In the genomic region with DNA sequence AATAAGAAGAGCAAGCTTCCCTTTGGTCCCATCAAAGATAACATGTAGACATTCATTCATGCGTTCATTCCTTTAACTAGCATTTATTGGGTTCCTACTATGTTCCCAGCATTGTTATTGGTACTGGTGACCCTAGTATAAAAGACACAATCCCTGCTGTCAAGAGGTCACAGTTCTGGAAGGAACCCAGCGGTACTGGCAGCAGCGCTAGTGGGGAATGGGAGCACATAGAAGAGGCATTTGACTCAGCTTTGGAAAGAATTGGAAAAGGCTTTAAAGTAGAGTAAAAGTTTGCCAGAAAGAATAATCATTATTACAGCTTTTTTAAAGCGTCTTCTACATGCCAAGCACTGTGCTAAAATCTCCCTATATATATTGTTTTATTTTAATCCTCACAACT, we compare ENCODE assay signal across 22 cellular contexts. TPM values are rescaled to one million over a fixed set of nuclear protein-coding genes. Genes with fewer than 3 reads are reported as not detected.
DNase-seq lines count a peak whose midpoint lies in the region; ATAC-seq and TF ChIP-seq lines count a peak whose summit lies in the region.
"Had no signal": no experiment of that assay in that cellular context is flagged by ENCODE, and none has a peak within 500 bp of the region (broad histone marks: within the 10 kb centered on the region; RNA-seq: fewer than 3 reads in every experiment).

No MANE protein-coding gene starts in this region.

- peaks cover 30% of the 10 kb centered on the region for H3K4me1 ChIP-seq in SJSA1 (replicated peaks)
- no peaks in the 10 kb centered on the region for H3K4me1 ChIP-seq in endodermal cell (ENCODE audit: control insufficient read depth, insufficient read depth, low read length)
- H3K4me1 ChIP-seq in HAP-1, result no peaks in the 10 kb centered on the region

- H3K9me3 Mint-ChIP-seq in HFFc6, result peaks cover 13% of the 10 kb centered on the region
- H3K9me3 Mint-ChIP-seq in endodermal cell, result peaks cover 3% of the 10 kb centered on the region
- H3K9me3 Mint-ChIP-seq in osteocyte (ENCODE audit: unreplicated experiment), result peaks cover 3% of the 10 kb centered on the region

- H3K4me1 Mint-ChIP-seq in HFFc6 (ENCODE audit: low read depth) (peaks cover 32% of the 10 kb centered on the region), endodermal cell (peaks cover 2% of the 10 kb centered on the region), osteocyte (ENCODE audit: unreplicated experiment) (peaks cover 17% of the 10 kb centered on the region)
- H3K4me1 Mint-ChIP-seq: nephron had no signal

- DNase-seq in HFFc6 (no peak), SJSA1 (ENCODE audit: low read depth in 1 of 2, low spot score in 2 of 2) (no peak), endodermal cell (peak; percentile 14), osteocyte (ENCODE audit: extremely low spot score, unreplicated experiment) (no peak), HAP-1 (ENCODE audit: low spot score in 2 of 2) (no peak), ecto neural progenitor cell (ENCODE audit: low spot score) (no peak), erythroblast (lab: John Stamatoyannopoulos, UW) (no peak)
- DNase-seq: activated gamma-delta T cell; Caco-2; cortex of kidney; DMS79; heart right ventricle; NCI-H1417; NCI-H2081; right cardiac atrium; SHP77 treated with DMSO at 0.1 percent for 48 hours; stimulated activated naive CD8-positive, alpha-beta T cell treated with anti-CD3 and anti-CD28 coated beads, Interleukin-15, Interleukin-2, amounts not matched to agents 100 U/mL and 50 U/mL, for 24 hours; T-helper 1 cell had no signal

- H3K4me3 Mint-ChIP-seq in HFFc6, result peak overlapping the region; percentile 85
- no peak overlapping the region for H3K4me3 Mint-ChIP-seq in endodermal cell
- no peak overlapping the region for H3K4me3 Mint-ChIP-seq in osteocyte (ENCODE audit: unreplicated experiment)
- H3K4me3 Mint-ChIP-seq: nephron had no signal

- H3K36me3 ChIP-seq in SJSA1 (peaks cover 13% of the 10 kb centered on the region), endodermal cell (ENCODE audit: control insufficient read depth, insufficient read depth, low read length) (no peaks in the 10 kb centered on the region), HAP-1 (replicated peaks) (no peaks in the 10 kb centered on the region)
- H3K36me3 ChIP-seq: BLaER1 treated with 17β-estradiol and CSF1 and Interleukin-3, amounts not matched to agents 10 nM and 100 nM; heart right ventricle; thoracic aorta had no signal

- H3K27ac ChIP-seq in SJSA1 (peak overlapping the region; percentile 91), endodermal cell (ENCODE audit: low read depth, low read length) (no peak overlapping the region)

- H3K36me3 Mint-ChIP-seq in HFFc6 (ENCODE audit: low read depth) (peaks cover 29% of the 10 kb centered on the region), endodermal cell (ENCODE audit: low read depth) (no peaks in the 10 kb centered on the region), osteocyte (ENCODE audit: unreplicated experiment) (peaks cover 6% of the 10 kb centered on the region)

- H3K4me3 ChIP-seq in SJSA1 (0 out of 2 replicates have a peak overlapping the region, but pooled peaks have one; percentile 7), endodermal cell (ENCODE audit: low read length) (no peak overlapping the region), HAP-1 (no peak overlapping the region)
- H3K4me3 ChIP-seq: BLaER1 treated with 17β-estradiol and CSF1 and Interleukin-3, amounts not matched to agents 10 nM and 100 nM; heart right ventricle; thoracic aorta had no signal

- H3K9ac ChIP-seq in endodermal cell (ENCODE audit: extremely low read depth, low read length, poor library complexity, severe bottlenecking), result no peak overlapping the region
- H3K9ac ChIP-seq: BLaER1 treated with 17β-estradiol and CSF1 and Interleukin-3, amounts not matched to agents 10 nM and 100 nM had no signal

- peaks cover 19% of the 10 kb centered on the region for H3K27me3 Mint-ChIP-seq in HFFc6 (ENCODE audit: insufficient read depth)
- no peaks in the 10 kb centered on the region for H3K27me3 Mint-ChIP-seq in endodermal cell (ENCODE audit: insufficient read depth)
- no peaks in the 10 kb centered on the region for H3K27me3 Mint-ChIP-seq in osteocyte (ENCODE audit: unreplicated experiment)

- TF ChIP-seq CTCF in HFFc6 (IDR thresholded peaks at IDR 0.05) (no peak), endodermal cell (conservative IDR thresholded peaks at IDR 0.05) (no peak), osteocyte (IDR thresholded peaks at IDR 0.05) (no peak)

- H3K9me3 ChIP-seq in SJSA1 (replicated peaks) (peaks cover 7% of the 10 kb centered on the region), endodermal cell (ENCODE audit: control insufficient read depth, low read length) (no peaks in the 10 kb centered on the region), HAP-1 (no peaks in the 10 kb centered on the region)
- H3K9me3 ChIP-seq: Caco-2, heart right ventricle, thoracic aorta had no signal

- ATAC-seq in GM18868 (IDR thresholded peaks at IDR 0.05; ENCODE audit: unreplicated experiment), result no peak

- 96 to 98% methylated on average over 3 of the region's 4 CpGs for WGBS in endodermal cell (ENCODE audit: insufficient coverage in 1 of 2, insufficient read length in 1 of 2), 2 experiments

- no peak for TF ChIP-seq POLR2A in erythroblast (IDR thresholded peaks at IDR 0.05; ENCODE audit: low read length)

- H3K27ac Mint-ChIP-seq in HFFc6 (peak overlapping the region; percentile 98), endodermal cell (no peak overlapping the region), osteocyte (ENCODE audit: unreplicated experiment) (peak overlapping the region; percentile 81)
- H3K27ac Mint-ChIP-seq: nephron had no signal

- in situ Hi-C loops in HAP-1 (cut with MboI; ENCODE audit: low sequenced_read_pairs), result no loop called here

- H3K27me3 ChIP-seq in SJSA1 (replicated peaks), result no peaks in the 10 kb centered on the region
- H3K27me3 ChIP-seq in endodermal cell (ENCODE audit: control insufficient read depth, insufficient read depth, low read length, poor library complexity, severe bottlenecking), result no peaks in the 10 kb centered on the region
- H3K27me3 ChIP-seq in HAP-1 (ENCODE audit: low read depth), result no peaks in the 10 kb centered on the region
- H3K27me3 ChIP-seq: BLaER1 treated with 17β-estradiol and CSF1 and Interleukin-3, amounts not matched to agents 10 nM and 100 nM; heart right ventricle had no signal

RNA-seq across cellular contexts. Expression of gene NF1, which starts 41.7 kb away (rescaled TPM):
- 10 to 100 TPM; 45.0 to 62.6 (median 54.0) TPM for total RNA-seq in HFFc6 (2021; fragmentation: NEBNext Ultra II Directional; extraction: Animal tissue kit (Norgen Biotek cat#: 25700))
- total RNA-seq in SJSA1 (2014; rRNA removed; shearing (Covaris generic)), result 22.1 and 30.3 TPM in 2 replicates
- 10 to 100 TPM; 61.9 to 69.3 TPM for total RNA-seq in endodermal cell
- 35.2 TPM for polyA plus RNA-seq in endodermal cell (2013, experiment 1 of 2)
- polyA plus RNA-seq in endodermal cell (2013, experiment 2 of 2), result 34.2 TPM
- 66.7 and 70.4 TPM in 2 replicates for total RNA-seq in osteocyte
